In genomic region chr3:117853923-117854322, GRCh38 we compare ENCODE assay signal across 1 cellular context.
A peak's percentile ranks its signal among the peaks of the same experiment; 100 is the strongest.
TF ChIP-seq lines count a peak whose summit lies in the region.

No MANE protein-coding gene starts in this region.

TF ChIP-seq in A549, 52 proteins besides CTCF, POLR2A, EP300 and RAD21 (continued from another document):
- TF ChIP-seq, protein P1, sequence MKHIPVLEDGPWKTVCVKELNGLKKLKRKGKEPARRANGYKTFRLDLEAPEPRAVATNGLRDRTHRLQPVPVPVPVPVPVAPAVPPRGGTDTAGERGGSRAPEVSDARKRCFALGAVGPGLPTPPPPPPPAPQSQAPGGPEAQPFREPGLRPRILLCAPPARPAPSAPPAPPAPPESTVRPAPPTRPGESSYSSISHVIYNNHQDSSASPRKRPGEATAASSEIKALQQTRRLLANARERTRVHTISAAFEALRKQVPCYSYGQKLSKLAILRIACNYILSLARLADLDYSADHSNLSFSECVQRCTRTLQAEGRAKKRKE (CRISPR knock-in tag; IDR thresholded peaks at IDR 0.05; ENCODE audit: low read depth): no peak
- TF ChIP-seq TFCP2L1 (CRISPR knock-in tag; IDR thresholded peaks at IDR 0.05) (no peak), ZFP36 (IDR thresholded peaks at IDR 0.05; ENCODE audit: borderline replicate concordance, partially characterized antibody) (no peak), ESRRA (IDR thresholded peaks at IDR 0.05; ENCODE audit: borderline replicate concordance, low read length) (no peak), RARB (CRISPR knock-in tag; IDR thresholded peaks at IDR 0.05) (no peak), CEBPB (IDR thresholded peaks at IDR 0.05) (peak; percentile 50 to 73; a peak in 3 of 4 replicates), HEYL (CRISPR knock-in tag; IDR thresholded peaks at IDR 0.05) (no peak), POLR2AphosphoS2 (conservative IDR thresholded peaks at IDR 0.05; ENCODE audit: low read length) (no peak), FOSL2 (IDR thresholded peaks at IDR 0.05) (peak; percentile 91), FOSL2 (CRISPR knock-in tag; IDR thresholded peaks at IDR 0.05) (peak; percentile 94), MAFK (IDR thresholded peaks at IDR 0.05; ENCODE audit: partially characterized antibody) (no peak), EHF (CRISPR knock-in tag; IDR thresholded peaks at IDR 0.05) (no peak), EHMT2 (IDR thresholded peaks at IDR 0.05; ENCODE audit: low read depth) (no peak), GATA3 (IDR thresholded peaks at IDR 0.05; ENCODE audit: borderline replicate concordance) (peak; percentile 98), MAZ (IDR thresholded peaks at IDR 0.05; ENCODE audit: borderline replicate concordance, low read depth, low read length) (no peak), KDM1A (IDR thresholded peaks at IDR 0.05; ENCODE audit: low read depth) (no peak), NR3C1 (IDR thresholded peaks at IDR 0.05) (no peak), ZC3H11A (IDR thresholded peaks at IDR 0.05) (no peak), ZNF302 (CRISPR knock-in tag; IDR thresholded peaks at IDR 0.05) (no peak), NPAS2 (CRISPR knock-in tag; IDR thresholded peaks at IDR 0.05; ENCODE audit: borderline replicate concordance) (no peak), MAX (IDR thresholded peaks at IDR 0.05) (peak; percentile 68), CHD2 (IDR thresholded peaks at IDR 0.05; ENCODE audit: low read length, partially characterized antibody) (no peak), MYC (IDR thresholded peaks at IDR 0.05; ENCODE audit: borderline replicate concordance, low read length) (no peak), HOXB5 (CRISPR knock-in tag; IDR thresholded peaks at IDR 0.05) (no peak), PHF8 (IDR thresholded peaks at IDR 0.05; ENCODE audit: borderline replicate concordance, low read depth) (no peak), JUNB (IDR thresholded peaks at IDR 0.05) (peak; percentile 95), CBX2 (IDR thresholded peaks at IDR 0.05; ENCODE audit: borderline replicate concordance, low read depth) (no peak), CHD4 (IDR thresholded peaks at IDR 0.05; ENCODE audit: borderline replicate concordance) (no peak), FOXS1 (CRISPR knock-in tag; IDR thresholded peaks at IDR 0.05) (no peak)
- TF ChIP-seq, protein P2, sequence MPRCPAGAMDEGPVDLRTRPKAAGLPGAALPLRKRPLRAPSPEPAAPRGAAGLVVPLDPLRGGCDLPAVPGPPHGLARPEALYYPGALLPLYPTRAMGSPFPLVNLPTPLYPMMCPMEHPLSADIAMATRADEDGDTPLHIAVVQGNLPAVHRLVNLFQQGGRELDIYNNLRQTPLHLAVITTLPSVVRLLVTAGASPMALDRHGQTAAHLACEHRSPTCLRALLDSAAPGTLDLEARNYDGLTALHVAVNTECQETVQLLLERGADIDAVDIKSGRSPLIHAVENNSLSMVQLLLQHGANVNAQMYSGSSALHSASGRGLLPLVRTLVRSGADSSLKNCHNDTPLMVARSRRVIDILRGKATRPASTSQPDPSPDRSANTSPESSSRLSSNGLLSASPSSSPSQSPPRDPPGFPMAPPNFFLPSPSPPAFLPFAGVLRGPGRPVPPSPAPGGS (IDR thresholded peaks at IDR 0.05): peak; percentile 50; the same call in 1 of the 3 replicates
- TF ChIP-seq, protein P3, sequence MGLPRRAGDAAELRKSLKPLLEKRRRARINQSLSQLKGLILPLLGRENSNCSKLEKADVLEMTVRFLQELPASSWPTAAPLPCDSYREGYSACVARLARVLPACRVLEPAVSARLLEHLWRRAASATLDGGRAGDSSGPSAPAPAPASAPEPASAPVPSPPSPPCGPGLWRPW (IDR thresholded peaks at IDR 0.05): no peak; the same call in 1 of the 2 replicates
